Comparison of ENCODE assay signal across 1 cellular context in genomic region chr6:2765166-2765895, GRCh38.
TF ChIP-seq lines count a peak whose summit lies in the region.

Gene WRNIP1, plus strand, starts transcription at chr6:2765393. Its CDS starts 230 bp downstream, at chr6:2765623.

TF ChIP-seq in IMR-90, 13 proteins besides CTCF, POLR2A, EP300 and RAD21 (continued from another document):
- TF ChIP-seq, protein P1, sequence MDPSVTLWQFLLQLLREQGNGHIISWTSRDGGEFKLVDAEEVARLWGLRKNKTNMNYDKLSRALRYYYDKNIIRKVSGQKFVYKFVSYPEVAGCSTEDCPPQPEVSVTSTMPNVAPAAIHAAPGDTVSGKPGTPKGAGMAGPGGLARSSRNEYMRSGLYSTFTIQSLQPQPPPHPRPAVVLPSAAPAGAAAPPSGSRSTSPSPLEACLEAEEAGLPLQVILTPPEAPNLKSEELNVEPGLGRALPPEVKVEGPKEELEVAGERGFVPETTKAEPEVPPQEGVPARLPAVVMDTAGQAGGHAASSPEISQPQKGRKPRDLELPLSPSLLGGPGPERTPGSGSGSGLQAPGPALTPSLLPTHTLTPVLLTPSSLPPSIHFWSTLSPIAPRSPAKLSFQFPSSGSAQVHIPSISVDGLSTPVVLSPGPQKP (IDR thresholded peaks at IDR 0.05; ENCODE audit: borderline replicate concordance, low read depth, low read length) = no peak
- TF ChIP-seq CEBPB (IDR thresholded peaks at IDR 0.05; ENCODE audit: low read depth, low read length) = no peak
